In the genomic region with DNA sequence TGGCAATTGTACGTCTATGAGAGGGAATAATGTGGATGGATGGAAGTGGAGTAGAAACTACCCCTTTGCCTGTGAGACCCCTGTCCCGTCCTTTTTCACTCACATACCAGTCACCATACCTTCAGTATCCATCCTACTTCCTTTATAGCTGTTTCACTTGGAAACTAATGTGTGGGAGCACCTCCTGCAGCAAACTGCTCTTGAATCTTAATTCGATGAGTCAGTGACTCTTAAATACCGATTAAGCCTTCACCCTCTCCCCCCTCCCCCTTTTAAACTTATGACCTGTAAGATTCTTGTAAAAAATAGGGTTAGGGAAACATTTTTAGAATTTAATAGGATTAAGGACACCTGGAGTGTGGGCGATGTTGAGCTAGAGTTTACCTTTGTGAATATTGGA, we compare ENCODE assay signal across 8 cellular contexts. TPM values are rescaled to one million over a fixed set of nuclear protein-coding genes. Genes with fewer than 3 reads are reported as not detected.
A peak's percentile ranks its signal among the peaks of the same experiment; 100 is the strongest.
DNase-seq lines count a peak whose midpoint lies in the region; ATAC-seq and TF ChIP-seq lines count a peak whose summit lies in the region.

No MANE protein-coding gene starts in this region.

- POLR2A ChIA-PET in MCF 10A (lab: Yijun Ruan, JAX) = interaction anchor here (0.7 to 5.4 kb wide), 27 partner anchors 10 to 1153 kb away, joined by 3 to 188 read pairs (median 7); a partner anchor contains a TSS

- H3K4me1 Mint-ChIP-seq in MCF 10A (ENCODE audit: insufficient read depth, unreplicated experiment) = peaks cover 21% of the 10 kb centered on the region

- peaks cover 11% of the 10 kb centered on the region for H3K36me3 Mint-ChIP-seq in MCF 10A (ENCODE audit: insufficient read depth, unreplicated experiment)

- H3K27me3 Mint-ChIP-seq in MCF 10A (ENCODE audit: insufficient read depth, unreplicated experiment) = no peaks in the 10 kb centered on the region

- no TSS peak for BruUV-seq in MCF 10A (replicated peaks; lab: Mats Ljungman, UMichigan)

- WGBS in liver = 3% methylated on average over 5 of the region's 5 CpGs
- WGBS in testis, 2 donors = 1% methylated on average over 5 of the region's 5 CpGs

- H3K36me3 ChIP-seq in GM06990 (ENCODE audit: control insufficient read depth, insufficient read depth, low read length) (no peaks in the 10 kb centered on the region), liver (ENCODE audit: control insufficient read depth in 4 of 4, insufficient read depth in 3 of 4, low read depth in 1 of 4, low read length in 3 of 4) (no peaks in the 10 kb centered on the region), testis (ENCODE audit: low read depth, missing control alignments) (no peaks in the 10 kb centered on the region)

- ATAC-seq in GM18873 (IDR thresholded peaks at IDR 0.05; ENCODE audit: low FRiP score, unreplicated experiment) = no peak

- H3K27ac ChIP-seq in liver (ENCODE audit: low read depth in 1 of 2, low read length in 2 of 2) = peak overlapping the region; percentile 91 to 95
- peak overlapping the region; percentile 97 to 99 for H3K27ac ChIP-seq in testis

- peak overlapping the region; percentile 90 for H3K27ac Mint-ChIP-seq in MCF 10A (ENCODE audit: low read depth, unreplicated experiment)

- TF ChIP-seq CTCF in GM06990 (IDR thresholded peaks at IDR 0.05; ENCODE audit: insufficient read depth, low read length, poor library complexity, severe bottlenecking) (no peak), MCF 10A (IDR thresholded peaks at IDR 0.05; ENCODE audit: unreplicated experiment) (no peak), liver (IDR thresholded peaks at IDR 0.05; ENCODE audit: low read depth, low read length, missing input control) (no peak), testis (IDR thresholded peaks at IDR 0.05) (no peak)

- no peaks in the 10 kb centered on the region for H3K27me3 ChIP-seq in GM06990 (replicated peaks; ENCODE audit: control insufficient read depth, insufficient read depth, low read length)
- H3K27me3 ChIP-seq in liver (ENCODE audit: control insufficient read depth in 4 of 4, insufficient read depth in 4 of 4, low read length in 3 of 4) = no peaks in the 10 kb centered on the region
- H3K27me3 ChIP-seq in testis = no peaks in the 10 kb centered on the region

- no peak for DNase-seq in GM06990 (ENCODE audit: extremely low read depth, insufficient read length)
- peak; percentile 21 for DNase-seq in NCI-H460 (ENCODE audit: extremely low read depth, low read depth)
- DNase-seq in MCF 10A (ENCODE audit: unreplicated experiment) = peak; percentile 61
- no peak for DNase-seq in testis
- DNase-seq in NCI-H446 treated with DMSO at 0.1 percent for 48 hours (lab: John Stamatoyannopoulos, UW) = no peak
- DNase-seq in AG08395 (ENCODE audit: low spot score) = no peak

- H3K9me3 ChIP-seq in liver (ENCODE audit: control insufficient read depth in 4 of 4, low read length in 3 of 4) (no peaks in the 10 kb centered on the region), testis (no peaks in the 10 kb centered on the region)

- intact Hi-C loops in MCF 10A (cut with micrococcal nuclease) = loop anchor here (2.0 kb wide), 1 partner anchor 251 kb away; no protein-coding TSS in a partner anchor
- intact Hi-C loops in testis (cut with DNase I; ENCODE audit: low total_unique reads) = loop anchor here (10.0 kb wide), 1 partner anchor 179 kb away; no protein-coding TSS in a partner anchor

- peak overlapping the region; percentile 83 for H3K4me3 Mint-ChIP-seq in MCF 10A (ENCODE audit: unreplicated experiment)

- peak overlapping the region; percentile 80 for H3K4me3 ChIP-seq in GM06990 (replicated peaks; ENCODE audit: low read depth, low read length)
- H3K4me3 ChIP-seq in liver (ENCODE audit: low read depth in 1 of 3, low read length in 3 of 3) = peak overlapping the region; percentile 71 to 99 (median 88)
- peak overlapping the region; percentile 86 to 90 for H3K4me3 ChIP-seq in testis

- CTCF ChIA-PET in MCF 10A (lab: Yijun Ruan, JAX) = interaction anchor here (0.5 to 3.0 kb wide), 17 partner anchors 8 to 257 kb away, joined by 3 to 16 read pairs (median 4); no protein-coding TSS in a partner anchor

- peak overlapping the region; percentile 42 to 83 for H3K9ac ChIP-seq in liver (ENCODE audit: low read depth in 1 of 2, low read length in 2 of 2)

- no peak for TF ChIP-seq POLR2A in testis (IDR thresholded peaks at IDR 0.05)

- peaks cover 0 to 31% (median 20%) of the 10 kb centered on the region in 4 donors for H3K4me1 ChIP-seq in liver (ENCODE audit: control insufficient read depth in 4 of 4, insufficient read depth in 4 of 4, low read length in 3 of 4)
- peaks cover 9% of the 10 kb centered on the region for H3K4me1 ChIP-seq in testis

- no peak for TF ChIP-seq RAD21 in liver (IDR thresholded peaks at IDR 0.05)

- no peaks in the 10 kb centered on the region for H3K9me3 Mint-ChIP-seq in MCF 10A (ENCODE audit: unreplicated experiment)

TF ChIP-seq in liver, 16 proteins besides CTCF, POLR2A, EP300 and RAD21:
- no peak for TF ChIP-seq SP1 (IDR thresholded peaks at IDR 0.05)
- TF ChIP-seq, protein P1, sequence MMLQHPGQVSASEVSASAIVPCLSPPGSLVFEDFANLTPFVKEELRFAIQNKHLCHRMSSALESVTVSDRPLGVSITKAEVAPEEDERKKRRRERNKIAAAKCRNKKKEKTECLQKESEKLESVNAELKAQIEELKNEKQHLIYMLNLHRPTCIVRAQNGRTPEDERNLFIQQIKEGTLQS (IDR thresholded peaks at IDR 0.05) = no peak
- TF ChIP-seq, protein P2, sequence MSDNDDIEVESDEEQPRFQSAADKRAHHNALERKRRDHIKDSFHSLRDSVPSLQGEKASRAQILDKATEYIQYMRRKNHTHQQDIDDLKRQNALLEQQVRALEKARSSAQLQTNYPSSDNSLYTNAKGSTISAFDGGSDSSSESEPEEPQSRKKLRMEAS (IDR thresholded peaks at IDR 0.05) = no peak
- TF ChIP-seq YY1 (IDR thresholded peaks at IDR 0.05) = no peak
- TF ChIP-seq EGR1 (IDR thresholded peaks at IDR 0.05; ENCODE audit: low read depth in 2 of 2) = no peak
- no peak for TF ChIP-seq FOXA1 (IDR thresholded peaks at IDR 0.05)
- TF ChIP-seq GABPA (IDR thresholded peaks at IDR 0.05 in 1 of 2, conservative IDR thresholded peaks at IDR 0.05 in 1 of 2) = no peak
- TF ChIP-seq TAF1 (conservative IDR thresholded peaks at IDR 0.05) = no peak
- TF ChIP-seq, protein P3, sequence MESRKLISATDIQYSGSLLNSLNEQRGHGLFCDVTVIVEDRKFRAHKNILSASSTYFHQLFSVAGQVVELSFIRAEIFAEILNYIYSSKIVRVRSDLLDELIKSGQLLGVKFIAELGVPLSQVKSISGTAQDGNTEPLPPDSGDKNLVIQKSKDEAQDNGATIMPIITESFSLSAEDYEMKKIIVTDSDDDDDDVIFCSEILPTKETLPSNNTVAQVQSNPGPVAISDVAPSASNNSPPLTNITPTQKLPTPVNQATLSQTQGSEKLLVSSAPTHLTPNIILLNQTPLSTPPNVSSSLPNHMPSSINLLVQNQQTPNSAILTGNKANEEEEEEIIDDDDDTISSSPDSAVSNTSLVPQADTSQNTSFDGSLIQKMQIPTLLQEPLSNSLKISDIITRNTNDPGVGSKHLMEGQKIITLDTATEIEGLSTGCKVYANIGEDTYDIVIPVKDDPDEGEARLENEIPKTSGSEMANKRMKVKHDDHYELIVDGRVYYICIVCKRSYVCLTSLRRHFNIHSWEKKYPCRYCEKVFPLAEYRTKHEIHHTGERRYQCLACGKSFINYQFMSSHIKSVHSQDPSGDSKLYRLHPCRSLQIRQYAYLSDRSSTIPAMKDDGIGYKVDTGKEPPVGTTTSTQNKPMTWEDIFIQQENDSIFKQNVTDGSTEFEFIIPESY (IDR thresholded peaks at IDR 0.05) = no peak
- no peak for TF ChIP-seq RXRA (IDR thresholded peaks at IDR 0.05)
- no peak for TF ChIP-seq JUND (IDR thresholded peaks at IDR 0.05)
- no peak for TF ChIP-seq FOXA2 (IDR thresholded peaks at IDR 0.05)
- TF ChIP-seq, protein P4, sequence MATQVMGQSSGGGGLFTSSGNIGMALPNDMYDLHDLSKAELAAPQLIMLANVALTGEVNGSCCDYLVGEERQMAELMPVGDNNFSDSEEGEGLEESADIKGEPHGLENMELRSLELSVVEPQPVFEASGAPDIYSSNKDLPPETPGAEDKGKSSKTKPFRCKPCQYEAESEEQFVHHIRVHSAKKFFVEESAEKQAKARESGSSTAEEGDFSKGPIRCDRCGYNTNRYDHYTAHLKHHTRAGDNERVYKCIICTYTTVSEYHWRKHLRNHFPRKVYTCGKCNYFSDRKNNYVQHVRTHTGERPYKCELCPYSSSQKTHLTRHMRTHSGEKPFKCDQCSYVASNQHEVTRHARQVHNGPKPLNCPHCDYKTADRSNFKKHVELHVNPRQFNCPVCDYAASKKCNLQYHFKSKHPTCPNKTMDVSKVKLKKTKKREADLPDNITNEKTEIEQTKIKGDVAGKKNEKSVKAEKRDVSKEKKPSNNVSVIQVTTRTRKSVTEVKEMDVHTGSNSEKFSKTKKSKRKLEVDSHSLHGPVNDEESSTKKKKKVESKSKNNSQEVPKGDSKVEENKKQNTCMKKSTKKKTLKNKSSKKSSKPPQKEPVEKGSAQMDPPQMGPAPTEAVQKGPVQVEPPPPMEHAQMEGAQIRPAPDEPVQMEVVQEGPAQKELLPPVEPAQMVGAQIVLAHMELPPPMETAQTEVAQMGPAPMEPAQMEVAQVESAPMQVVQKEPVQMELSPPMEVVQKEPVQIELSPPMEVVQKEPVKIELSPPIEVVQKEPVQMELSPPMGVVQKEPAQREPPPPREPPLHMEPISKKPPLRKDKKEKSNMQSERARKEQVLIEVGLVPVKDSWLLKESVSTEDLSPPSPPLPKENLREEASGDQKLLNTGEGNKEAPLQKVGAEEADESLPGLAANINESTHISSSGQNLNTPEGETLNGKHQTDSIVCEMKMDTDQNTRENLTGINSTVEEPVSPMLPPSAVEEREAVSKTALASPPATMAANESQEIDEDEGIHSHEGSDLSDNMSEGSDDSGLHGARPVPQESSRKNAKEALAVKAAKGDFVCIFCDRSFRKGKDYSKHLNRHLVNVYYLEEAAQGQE (IDR thresholded peaks at IDR 0.05) = no peak
- TF ChIP-seq HNF4G (IDR thresholded peaks at IDR 0.05) = no peak
TF ChIP-seq in liver: peak in this region for 0.

RNA-seq across cellular contexts. Expression of a gene that starts 0.8 kb away (rescaled TPM):
- total RNA-seq in NCI-H460 (2014; rRNA removed; shearing (Covaris generic)) = 25.6 and 25.9 TPM in 2 replicates
- 7.6 and 13.0 TPM in 2 replicates for polyA plus RNA-seq in NCI-H460 (2014; cell fraction: nucleus; rRNA removed)
- total RNA-seq in MCF 10A (2022) (26.4 and 28.1 TPM in 2 replicates), liver (1 to 10 TPM; 6.7 to 7.7 TPM), testis (10 to 100 TPM; 12.9 to 14.2 TPM)
- polyA plus RNA-seq in liver (1 to 10 TPM; 1.2 to 2.1 TPM), testis (ENCODE audit: insufficient read depth, low read depth, low replicate concordance) (9.3 TPM)

Comparison
In these comparisons a context has a peak if more than half of its experiments do, and no peak if none do; other contexts are left out.
1. DNase-seq: peak in NCI-H460 (single experiment) and MCF 10A (single experiment); none in GM06990 (single experiment), testis (single experiment), NCI-H446 treated with DMSO at 0.1 percent for 48 hours (single experiment) and AG08395 (single experiment).
2. Peak in every context shown above with its lines, with median percentiles within 50 percentile points of each other: H3K4me3 ChIP-seq.